ENCODE assay signal across 31 cellular contexts in the genomic region with DNA sequence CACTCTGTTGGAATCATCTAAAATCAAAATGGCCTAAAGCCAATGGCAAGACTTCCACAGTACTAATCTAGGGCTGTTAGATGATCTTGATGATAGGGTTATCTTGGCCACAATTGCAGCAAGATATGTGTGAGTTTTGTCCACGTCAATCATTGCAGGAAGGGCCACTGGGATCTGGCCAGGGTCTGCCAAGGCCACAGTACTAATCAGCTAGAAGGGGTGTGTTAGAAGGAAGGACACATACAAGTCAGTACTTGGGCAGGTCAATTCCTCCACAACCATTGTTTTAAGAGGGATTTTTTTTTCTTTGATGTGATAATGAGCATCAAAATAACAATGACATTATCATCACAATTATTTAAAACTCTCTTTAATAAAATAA. TPM values are rescaled to one million over a fixed set of nuclear protein-coding genes. Genes with fewer than 3 reads are reported as not detected.
"Had no signal": no experiment of that assay in that cellular context is flagged by ENCODE, and none has a peak within 500 bp of the region (broad histone marks: within the 10 kb centered on the region; RNA-seq: fewer than 3 reads in every experiment).

No MANE protein-coding gene starts in this region.

- H3K4me1 ChIP-seq: breast epithelium, upper lobe of right lung had no signal

- H3K27me3 ChIP-seq: breast epithelium, hepatocyte, upper lobe of right lung had no signal

- H3K9me3 ChIP-seq: breast epithelium, upper lobe of right lung had no signal

- H3K4me3 ChIP-seq: breast epithelium, hepatocyte, upper lobe of right lung had no signal

- H3K4me2 ChIP-seq: hepatocyte had no signal

- H3K36me3 ChIP-seq: breast epithelium, upper lobe of right lung had no signal

- DNase-seq: activated B cell treated with CpG ODN at 0.5 μM for 24 hours; activated CD4-positive, alpha-beta T cell treated with anti-CD3 and anti-CD28 coated beads for 36 hours; activated CD4-positive, alpha-beta T cell treated with anti-CD3 and anti-CD28 coated beads, Interleukin-2, amount 50 U/mL, for 4 hours; activated CD8-positive, alpha-beta memory T cell treated with anti-CD3 and anti-CD28 coated beads for 24 hours; activated CD8-positive, alpha-beta memory T cell treated with anti-CD3 and anti-CD28 coated beads, Interleukin-2, amount 50 U/mL, for 4 hours; activated naive CD4-positive, alpha-beta T cell treated with Interleukin-2 at 50 U/mL for 16 hours; activated naive CD8-positive, alpha-beta T cell treated with anti-CD3 and anti-CD28 coated beads for 36 hours; activated T-cell treated with anti-CD3 and anti-CD28 coated beads, Interleukin-2, amount 50 U/mL, for 4 hours; cerebellar nuclear complex; cortex of kidney; immature natural killer cell; naive thymus-derived CD4-positive, alpha-beta T cell; occipital lobe; posterior cingulate gyrus; stimulated activated CD4-positive, alpha-beta T cell treated with anti-CD3 and anti-CD28 coated beads, Interleukin-12 subunit alpha, Interleukin-12 subunit beta, amount 100 ng/mL, for 4 hours; stimulated activated CD4-positive, alpha-beta T cell treated with anti-CD3 and anti-CD28 coated beads, Interleukin-4, amount 100 ng/mL, for 4 hours; stimulated activated naive CD8-positive, alpha-beta T cell treated with anti-CD3 and anti-CD28 coated beads, Interleukin-15, Interleukin-2, amounts not matched to agents 100 U/mL and 50 U/mL, for 24 hours; T1000; upper lobe of right lung had no signal

- ATAC-seq: activated CD4-positive, alpha-beta T cell treated with anti-CD3 and anti-CD28 coated beads for 36 hours; activated T-cell treated with anti-CD3 and anti-CD28 coated beads, Interleukin-2, amount 50 U/mL, for 4 hours; naive thymus-derived CD4-positive, alpha-beta T cell; stimulated activated naive CD8-positive, alpha-beta T cell treated with anti-CD3 and anti-CD28 coated beads, Interleukin-15, Interleukin-2, amounts not matched to agents 100 U/mL and 50 U/mL, for 24 hours; upper lobe of right lung had no signal

- H3K27ac ChIP-seq: hepatocyte, upper lobe of right lung had no signal

- H2AFZ ChIP-seq: hepatocyte had no signal

- H3K79me2 ChIP-seq: hepatocyte had no signal

RNA-seq across cellular contexts. Expression of a gene that starts 1.6 kb away (rescaled TPM):
- total RNA-seq: activated B cell treated with CpG ODN at 0.5 μM for 24 hours; activated CD4-positive, alpha-beta T cell treated with anti-CD3 and anti-CD28 coated beads for 36 hours; activated naive CD8-positive, alpha-beta T cell treated with anti-CD3 and anti-CD28 coated beads for 36 hours; activated T-cell treated with anti-CD3 and anti-CD28 coated beads, Interleukin-2, amount 50 U/mL, for 4 hours; activated T-helper 2 cell treated with anti-CD3 and anti-CD28 coated beads, Interferon-gamma antibody, Interleukin-2, Interleukin-4, amounts not matched to agents 10 μg/mL and 5 μg/mL and 100 μg/mL, durations not matched to agents 14 hours and 24 hours and 36 hours; breast epithelium; epithelial cell of proximal tubule; fibroblast of villous mesenchyme; glomerular endothelial cell; hepatocyte; kidney epithelial cell; lower leg skin; naive thymus-derived CD4-positive, alpha-beta T cell; neural crest cell; occipital lobe; renal cortical epithelial cell; subcutaneous adipose tissue; T-helper 1 cell treated with Interleukin-12 subunit alpha and Interleukin-12 subunit beta and Interleukin-4 antibody, amounts not matched to agents 30 ng/mL and 1 ng/mL, for 36 hours had no signal

RNA-seq across cellular contexts. Expression of a gene that starts 55.7 kb away (rescaled TPM):
- total RNA-seq: activated B cell treated with CpG ODN at 0.5 μM for 24 hours; activated CD4-positive, alpha-beta T cell treated with anti-CD3 and anti-CD28 coated beads for 36 hours; activated naive CD8-positive, alpha-beta T cell treated with anti-CD3 and anti-CD28 coated beads for 36 hours; activated T-cell treated with anti-CD3 and anti-CD28 coated beads, Interleukin-2, amount 50 U/mL, for 4 hours; activated T-helper 2 cell treated with anti-CD3 and anti-CD28 coated beads, Interferon-gamma antibody, Interleukin-2, Interleukin-4, amounts not matched to agents 10 μg/mL and 5 μg/mL and 100 μg/mL, durations not matched to agents 14 hours and 24 hours and 36 hours; epithelial cell of proximal tubule; fibroblast of villous mesenchyme; glomerular endothelial cell; hepatocyte; kidney epithelial cell; lower leg skin; naive thymus-derived CD4-positive, alpha-beta T cell; neural crest cell; occipital lobe; renal cortical epithelial cell; subcutaneous adipose tissue; T-helper 1 cell treated with Interleukin-12 subunit alpha and Interleukin-12 subunit beta and Interleukin-4 antibody, amounts not matched to agents 30 ng/mL and 1 ng/mL, for 36 hours; upper lobe of right lung had no signal
